In genomic region chr5:148972958-148973357, GRCh38 we compare ENCODE assay signal across 8 cellular contexts.
DNase-seq lines count a peak whose midpoint lies in the region; ATAC-seq and TF ChIP-seq lines count a peak whose summit lies in the region.
"Had no signal": no experiment of that assay in that cellular context is flagged by ENCODE, and none has a peak within 500 bp of the region (broad histone marks: within the 10 kb centered on the region; RNA-seq: fewer than 3 reads in every experiment).

No MANE protein-coding gene starts in this region.

- no peaks in the 10 kb centered on the region for H3F3A ChIP-seq in MM.1S (ENCODE audit: insufficient read depth, low read length)

- H3K4me3 Mint-ChIP-seq in CD14-positive monocyte: peak overlapping the region in 1 of 2 donors; percentile 47
- H3K4me3 Mint-ChIP-seq: activated B cell treated with CpG ODN at 0.5 μM for 24 hours had no signal

- intact Hi-C loops in mammary epithelial cell (cut with micrococcal nuclease): no loop called here
- intact Hi-C loops in left lung (cut with DNase I): no loop called here
- intact Hi-C loops in uterus (cut with DNase I; ENCODE audit: low total_unique reads): no loop called here
- intact Hi-C loops in CD14-positive monocyte (cut with micrococcal nuclease): no loop called here

- H3K36me3 Mint-ChIP-seq in CD14-positive monocyte: no peaks in the 10 kb centered on the region

- H3K4me1 ChIP-seq in mammary epithelial cell (ENCODE audit: insufficient read depth, low read length) (peaks cover 46% of the 10 kb centered on the region), left lung (peaks cover 21 to 27% of the 10 kb centered on the region in 2 donors), uterus (no peaks in the 10 kb centered on the region), MM.1S (ENCODE audit: low read length) (no peaks in the 10 kb centered on the region)

- no peaks in the 10 kb centered on the region for H3K36me3 ChIP-seq in mammary epithelial cell (ENCODE audit: insufficient read depth, low read length)
- H3K36me3 ChIP-seq in left lung: no peaks in the 10 kb centered on the region
- H3K36me3 ChIP-seq in uterus: no peaks in the 10 kb centered on the region
- no peaks in the 10 kb centered on the region for H3K36me3 ChIP-seq in MM.1S (replicated peaks; ENCODE audit: insufficient read depth, low read length)

- peaks cover 12% of the 10 kb centered on the region for H3K4me1 Mint-ChIP-seq in CD14-positive monocyte
- H3K4me1 Mint-ChIP-seq: activated B cell treated with CpG ODN at 0.5 μM for 24 hours had no signal

- dilution Hi-C loops in mammary epithelial cell (cut with HindIII; ENCODE audit: low sequenced_read_pairs): no loop called here

- H3K9ac ChIP-seq in mammary epithelial cell (ENCODE audit: insufficient read depth, low read length) (peak overlapping the region; percentile 10), MM.1S (ENCODE audit: low read length) (no peak overlapping the region)

- H3K4me3 ChIP-seq in mammary epithelial cell (replicated peaks in 1 of 3; ENCODE audit: insufficient read depth in 1 of 3, low read depth in 2 of 3, low read length in 3 of 3) (no peak overlapping the region), left lung (no peak overlapping the region), uterus (no peak overlapping the region), MM.1S (ENCODE audit: low read length) (no peak overlapping the region)

- H3K27ac ChIP-seq in mammary epithelial cell (ENCODE audit: insufficient read depth, low read depth, low read length): peak overlapping the region; percentile 23
- H3K27ac ChIP-seq in left lung: peak overlapping the region; percentile 71 to 73
- H3K27ac ChIP-seq in uterus: peak overlapping the region; percentile 52 to 70
- no peak overlapping the region for H3K27ac ChIP-seq in MM.1S (ENCODE audit: low read length)

- CTCF ChIA-PET in mammary epithelial cell (lab: Charles Lee; ENCODE audit: low non-redundant PET): no interaction called here

- peak; percentile 74 for ATAC-seq in left lung

- H3K27me3 Mint-ChIP-seq in CD14-positive monocyte (ENCODE audit: low read depth in 3 of 3): peaks cover 0 to 4% (median 0%) of the 10 kb centered on the region in 3 donors

- no peak for TF ChIP-seq CTCF in mammary epithelial cell (conservative IDR thresholded peaks at IDR 0.05 in 1 of 2, IDR thresholded peaks at IDR 0.05 in 1 of 2; ENCODE audit: extremely low read depth in 1 of 2, insufficient read depth in 1 of 2, low read depth in 1 of 2, low read length in 2 of 2)
- no peak for TF ChIP-seq CTCF in left lung (IDR thresholded peaks at IDR 0.05)
- TF ChIP-seq CTCF in uterus (IDR thresholded peaks at IDR 0.05): no peak
- TF ChIP-seq CTCF in CD14-positive monocyte (IDR thresholded peaks at IDR 0.05): no peak
- TF ChIP-seq CTCF in MM.1S (IDR thresholded peaks at IDR 0.05; ENCODE audit: low read length): no peak

- no peaks in the 10 kb centered on the region for H3K79me2 ChIP-seq in mammary epithelial cell (ENCODE audit: insufficient read depth, low read length)
- no peaks in the 10 kb centered on the region for H3K79me2 ChIP-seq in MM.1S (ENCODE audit: low read length)

- no TSS peak for BruUV-seq in mammary epithelial cell (replicated peaks; lab: Mats Ljungman, UMichigan)

- no peak for TF ChIP-seq POLR2A in uterus (IDR thresholded peaks at IDR 0.05)

- H2AFZ ChIP-seq in mammary epithelial cell (ENCODE audit: low read depth, low read length): peak overlapping the region; percentile 8
- no peak overlapping the region for H2AFZ ChIP-seq in MM.1S (ENCODE audit: low read length)

- H4K20me1 ChIP-seq in mammary epithelial cell (ENCODE audit: insufficient read depth, low read length): no peaks in the 10 kb centered on the region
- H4K20me1 ChIP-seq in MM.1S (ENCODE audit: insufficient read depth, low read length): no peaks in the 10 kb centered on the region

- H3K4me2 ChIP-seq in mammary epithelial cell (ENCODE audit: insufficient read depth, low read depth, low read length): no peak overlapping the region
- no peak overlapping the region for H3K4me2 ChIP-seq in MM.1S (ENCODE audit: low read depth, low read length)

- in situ Hi-C loops in mammary epithelial cell (cut with MboI; ENCODE audit: low sequenced_read_pairs in 2 of 2): no loop called here

- no peaks in the 10 kb centered on the region for H3K9me2 ChIP-seq in MM.1S (replicated peaks; ENCODE audit: insufficient read depth, low read length)

- peaks cover 0 to 3% (median 0%) of the 10 kb centered on the region in 7 donors for H3K9me3 Mint-ChIP-seq in CD14-positive monocyte
- H3K9me3 Mint-ChIP-seq: activated B cell treated with CpG ODN at 0.5 μM for 24 hours had no signal

- peak overlapping the region in 2 of 7 donors; percentile 6 to 45 for H3K27ac Mint-ChIP-seq in CD14-positive monocyte
- H3K27ac Mint-ChIP-seq: activated B cell treated with CpG ODN at 0.5 μM for 24 hours had no signal

- no peaks in the 10 kb centered on the region for H3K9me3 ChIP-seq in mammary epithelial cell (replicated peaks; ENCODE audit: insufficient read depth, low read length)
- no peaks in the 10 kb centered on the region for H3K9me3 ChIP-seq in left lung
- no peaks in the 10 kb centered on the region for H3K9me3 ChIP-seq in uterus
- H3K9me3 ChIP-seq in MM.1S (replicated peaks; ENCODE audit: insufficient read depth, low read length): no peaks in the 10 kb centered on the region

- H3K27me3 ChIP-seq in mammary epithelial cell (ENCODE audit: insufficient read depth, low read length) (no peaks in the 10 kb centered on the region), left lung (no peaks in the 10 kb centered on the region), uterus (no peaks in the 10 kb centered on the region), MM.1S (replicated peaks; ENCODE audit: insufficient read depth, low read length) (no peaks in the 10 kb centered on the region)

- DNase-seq in HS-5 (ENCODE audit: low read depth): peak; percentile 87
- DNase-seq in mammary epithelial cell: peak; percentile 54
- peak in 1 of 2 donors; percentile 52 for DNase-seq in left lung
- DNase-seq in uterus: peak in 1 of 2 donors; percentile 50
- no peak for DNase-seq in CD14-positive monocyte (ENCODE audit: low spot score)
- DNase-seq in putamen (ENCODE audit: low spot score): no peak
- no peak for DNase-seq in MM.1S
- DNase-seq: activated B cell treated with CpG ODN at 0.5 μM for 24 hours had no signal

- WGBS in mammary epithelial cell (ENCODE audit: low coverage, missing lambda C conversion rate): 98% methylated on average over 6 of the region's 6 CpGs

Comparison
In these comparisons a context has a peak if more than half of its experiments do, and no peak if none do; other contexts are left out.
1. DNase-seq: peak in HS-5 (single experiment) and mammary epithelial cell (single experiment); none in CD14-positive monocyte (single experiment), putamen (single experiment) and MM.1S (single experiment).